ENCODE assay signal across 1 cellular context in the genomic region with DNA sequence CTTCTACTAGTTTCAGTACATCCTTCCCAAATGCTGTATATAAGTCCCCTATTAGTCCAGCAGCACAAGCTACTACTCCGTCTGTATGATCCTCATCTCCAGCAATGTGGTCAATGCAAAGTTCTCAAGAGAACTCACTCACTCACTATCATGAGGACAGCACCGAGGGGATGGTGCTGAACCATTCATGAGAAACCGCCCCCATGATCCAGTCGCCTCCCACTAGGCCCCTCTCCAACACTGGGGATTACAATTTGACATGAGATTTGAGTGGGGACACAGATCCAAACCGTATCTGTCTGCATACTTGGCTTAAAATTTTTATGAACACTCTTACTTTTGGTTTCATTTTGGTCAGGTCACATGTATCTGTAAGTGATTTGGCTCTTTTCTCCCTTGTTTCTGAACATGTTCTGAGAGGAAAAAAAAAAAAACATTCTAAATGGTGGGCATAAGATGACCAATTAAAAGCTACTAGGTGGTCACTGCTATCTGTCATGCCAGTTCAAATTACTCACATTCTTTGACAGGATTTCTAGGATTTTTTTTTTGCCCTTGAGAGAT.
TF ChIP-seq lines count a peak whose summit lies in the region.

No MANE protein-coding gene starts in this region.

TF ChIP-seq in K562, 482 proteins besides CTCF, POLR2A, EP300 and RAD21 (continued from another document and continues in another):
- TF ChIP-seq, protein P1, sequence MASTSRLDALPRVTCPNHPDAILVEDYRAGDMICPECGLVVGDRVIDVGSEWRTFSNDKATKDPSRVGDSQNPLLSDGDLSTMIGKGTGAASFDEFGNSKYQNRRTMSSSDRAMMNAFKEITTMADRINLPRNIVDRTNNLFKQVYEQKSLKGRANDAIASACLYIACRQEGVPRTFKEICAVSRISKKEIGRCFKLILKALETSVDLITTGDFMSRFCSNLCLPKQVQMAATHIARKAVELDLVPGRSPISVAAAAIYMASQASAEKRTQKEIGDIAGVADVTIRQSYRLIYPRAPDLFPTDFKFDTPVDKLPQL (IDR thresholded peaks at IDR 0.05; ENCODE audit: extremely low read depth, insufficient read length) = no peak
- TF ChIP-seq BRF1 (IDR thresholded peaks at IDR 0.05; ENCODE audit: borderline replicate concordance, extremely low read depth, insufficient read length) (no peak), HDAC6 (IDR thresholded peaks at IDR 0.05; ENCODE audit: low read depth, low read length) (no peak), FIP1L1 (IDR thresholded peaks at IDR 0.05; ENCODE audit: low read depth, low read length, poor library complexity, severe bottlenecking) (no peak), ETV1 (tag; conservative IDR thresholded peaks at IDR 0.05; ENCODE audit: low read depth) (no peak), ATF7 (IDR thresholded peaks at IDR 0.05) (no peak), RAD51 (IDR thresholded peaks at IDR 0.05; ENCODE audit: borderline replicate concordance, low read depth) (no peak; the same call in 1 of the 2 replicates), TAF1 (IDR thresholded peaks at IDR 0.05; ENCODE audit: control insufficient read depth, extremely low read depth, insufficient read depth, low read length, severe bottlenecking) (no peak), SMARCA5 (IDR thresholded peaks at IDR 0.05) (no peak), ZNF586 (CRISPR knock-in tag; conservative IDR thresholded peaks at IDR 0.05) (no peak), GTF2A2 (tag; IDR thresholded peaks at IDR 0.05) (no peak), ZNF175 (CRISPR knock-in tag; IDR thresholded peaks at IDR 0.05; ENCODE audit: low read depth) (no peak), PURB (CRISPR knock-in tag; IDR thresholded peaks at IDR 0.05; ENCODE audit: low read depth) (no peak), THRAP3 (IDR thresholded peaks at IDR 0.05; ENCODE audit: borderline replicate concordance) (no peak), ETV6 (IDR thresholded peaks at IDR 0.05; ENCODE audit: borderline replicate concordance in 1 of 2, low read depth in 2 of 2, low read length in 1 of 2) (no peak), ETV6 (CRISPR knock-in tag; IDR thresholded peaks at IDR 0.05; ENCODE audit: borderline replicate concordance) (no peak), RUNX1 (IDR thresholded peaks at IDR 0.05; ENCODE audit: low read depth) (no peak), ZNF75A (CRISPR knock-in tag; IDR thresholded peaks at IDR 0.05) (no peak), ZNF232 (CRISPR knock-in tag; IDR thresholded peaks at IDR 0.05) (no peak), HIVEP1 (CRISPR knock-in tag; IDR thresholded peaks at IDR 0.05) (no peak), DDX20 (tag; IDR thresholded peaks at IDR 0.05; ENCODE audit: low read depth) (0 out of 2 replicates have a peak, but pooled peaks have one; percentile 11)
- TF ChIP-seq, protein P2, sequence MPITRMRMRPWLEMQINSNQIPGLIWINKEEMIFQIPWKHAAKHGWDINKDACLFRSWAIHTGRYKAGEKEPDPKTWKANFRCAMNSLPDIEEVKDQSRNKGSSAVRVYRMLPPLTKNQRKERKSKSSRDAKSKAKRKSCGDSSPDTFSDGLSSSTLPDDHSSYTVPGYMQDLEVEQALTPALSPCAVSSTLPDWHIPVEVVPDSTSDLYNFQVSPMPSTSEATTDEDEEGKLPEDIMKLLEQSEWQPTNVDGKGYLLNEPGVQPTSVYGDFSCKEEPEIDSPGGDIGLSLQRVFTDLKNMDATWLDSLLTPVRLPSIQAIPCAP (CRISPR knock-in tag; IDR thresholded peaks at IDR 0.05; ENCODE audit: borderline replicate concordance) = no peak
- TF ChIP-seq, protein P3, sequence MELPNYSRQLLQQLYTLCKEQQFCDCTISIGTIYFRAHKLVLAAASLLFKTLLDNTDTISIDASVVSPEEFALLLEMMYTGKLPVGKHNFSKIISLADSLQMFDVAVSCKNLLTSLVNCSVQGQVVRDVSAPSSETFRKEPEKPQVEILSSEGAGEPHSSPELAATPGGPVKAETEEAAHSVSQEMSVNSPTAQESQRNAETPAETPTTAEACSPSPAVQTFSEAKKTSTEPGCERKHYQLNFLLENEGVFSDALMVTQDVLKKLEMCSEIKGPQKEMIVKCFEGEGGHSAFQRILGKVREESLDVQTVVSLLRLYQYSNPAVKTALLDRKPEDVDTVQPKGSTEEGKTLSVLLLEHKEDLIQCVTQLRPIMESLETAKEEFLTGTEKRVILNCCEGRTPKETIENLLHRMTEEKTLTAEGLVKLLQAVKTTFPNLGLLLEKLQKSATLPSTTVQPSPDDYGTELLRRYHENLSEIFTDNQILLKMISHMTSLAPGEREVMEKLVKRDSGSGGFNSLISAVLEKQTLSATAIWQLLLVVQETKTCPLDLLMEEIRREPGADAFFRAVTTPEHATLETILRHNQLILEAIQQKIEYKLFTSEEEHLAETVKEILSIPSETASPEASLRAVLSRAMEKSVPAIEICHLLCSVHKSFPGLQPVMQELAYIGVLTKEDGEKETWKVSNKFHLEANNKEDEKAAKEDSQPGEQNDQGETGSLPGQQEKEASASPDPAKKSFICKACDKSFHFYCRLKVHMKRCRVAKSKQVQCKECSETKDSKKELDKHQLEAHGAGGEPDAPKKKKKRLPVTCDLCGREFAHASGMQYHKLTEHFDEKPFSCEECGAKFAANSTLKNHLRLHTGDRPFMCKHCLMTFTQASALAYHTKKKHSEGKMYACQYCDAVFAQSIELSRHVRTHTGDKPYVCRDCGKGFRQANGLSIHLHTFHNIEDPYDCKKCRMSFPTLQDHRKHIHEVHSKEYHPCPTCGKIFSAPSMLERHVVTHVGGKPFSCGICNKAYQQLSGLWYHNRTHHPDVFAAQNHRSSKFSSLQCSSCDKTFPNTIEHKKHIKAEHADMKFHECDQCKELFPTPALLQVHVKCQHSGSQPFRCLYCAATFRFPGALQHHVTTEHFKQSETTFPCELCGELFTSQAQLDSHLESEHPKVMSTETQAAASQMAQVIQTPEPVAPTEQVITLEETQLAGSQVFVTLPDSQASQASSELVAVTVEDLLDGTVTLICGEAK (IDR thresholded peaks at IDR 0.05) = peak; percentile 61; the same call in 1 of the 2 replicates
- TF ChIP-seq, protein P3 (CRISPR knock-in tag; IDR thresholded peaks at IDR 0.05) = no peak
- TF ChIP-seq, protein P4, sequence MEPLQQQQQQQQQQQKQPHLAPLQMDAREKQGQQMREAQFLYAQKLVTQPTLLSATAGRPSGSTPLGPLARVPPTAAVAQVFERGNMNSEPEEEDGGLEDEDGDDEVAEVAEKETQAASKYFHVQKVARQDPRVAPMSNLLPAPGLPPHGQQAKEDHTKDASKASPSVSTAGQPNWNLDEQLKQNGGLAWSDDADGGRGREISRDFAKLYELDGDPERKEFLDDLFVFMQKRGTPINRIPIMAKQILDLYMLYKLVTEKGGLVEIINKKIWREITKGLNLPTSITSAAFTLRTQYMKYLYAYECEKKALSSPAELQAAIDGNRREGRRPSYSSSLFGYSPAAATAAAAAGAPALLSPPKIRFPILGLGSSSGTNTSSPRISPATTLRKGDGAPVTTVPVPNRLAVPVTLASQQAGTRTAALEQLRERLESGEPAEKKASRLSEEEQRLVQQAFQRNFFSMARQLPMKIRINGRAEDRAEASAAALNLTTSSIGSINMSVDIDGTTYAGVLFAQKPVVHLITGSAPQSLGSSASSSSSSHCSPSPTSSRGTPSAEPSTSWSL (CRISPR knock-in tag; IDR thresholded peaks at IDR 0.05; ENCODE audit: borderline replicate concordance) = no peak
- TF ChIP-seq, protein P5, sequence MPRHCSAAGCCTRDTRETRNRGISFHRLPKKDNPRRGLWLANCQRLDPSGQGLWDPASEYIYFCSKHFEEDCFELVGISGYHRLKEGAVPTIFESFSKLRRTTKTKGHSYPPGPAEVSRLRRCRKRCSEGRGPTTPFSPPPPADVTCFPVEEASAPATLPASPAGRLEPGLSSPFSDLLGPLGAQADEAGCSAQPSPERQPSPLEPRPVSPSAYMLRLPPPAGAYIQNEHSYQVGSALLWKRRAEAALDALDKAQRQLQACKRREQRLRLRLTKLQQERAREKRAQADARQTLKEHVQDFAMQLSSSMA (CRISPR knock-in tag; IDR thresholded peaks at IDR 0.05) = no peak
- TF ChIP-seq, protein P6, sequence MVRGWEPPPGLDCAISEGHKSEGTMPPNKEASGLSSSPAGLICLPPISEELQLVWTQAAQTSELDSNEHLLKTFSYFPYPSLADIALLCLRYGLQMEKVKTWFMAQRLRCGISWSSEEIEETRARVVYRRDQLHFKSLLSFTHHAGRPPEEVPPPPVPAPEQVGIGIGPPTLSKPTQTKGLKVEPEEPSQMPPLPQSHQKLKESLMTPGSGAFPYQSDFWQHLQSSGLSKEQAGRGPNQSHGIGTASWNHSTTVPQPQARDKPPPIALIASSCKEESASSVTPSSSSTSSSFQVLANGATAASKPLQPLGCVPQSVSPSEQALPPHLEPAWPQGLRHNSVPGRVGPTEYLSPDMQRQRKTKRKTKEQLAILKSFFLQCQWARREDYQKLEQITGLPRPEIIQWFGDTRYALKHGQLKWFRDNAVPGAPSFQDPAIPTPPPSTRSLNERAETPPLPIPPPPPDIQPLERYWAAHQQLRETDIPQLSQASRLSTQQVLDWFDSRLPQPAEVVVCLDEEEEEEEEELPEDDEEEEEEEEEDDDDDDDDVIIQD (CRISPR knock-in tag; IDR thresholded peaks at IDR 0.05) = no peak
- TF ChIP-seq, protein P7, sequence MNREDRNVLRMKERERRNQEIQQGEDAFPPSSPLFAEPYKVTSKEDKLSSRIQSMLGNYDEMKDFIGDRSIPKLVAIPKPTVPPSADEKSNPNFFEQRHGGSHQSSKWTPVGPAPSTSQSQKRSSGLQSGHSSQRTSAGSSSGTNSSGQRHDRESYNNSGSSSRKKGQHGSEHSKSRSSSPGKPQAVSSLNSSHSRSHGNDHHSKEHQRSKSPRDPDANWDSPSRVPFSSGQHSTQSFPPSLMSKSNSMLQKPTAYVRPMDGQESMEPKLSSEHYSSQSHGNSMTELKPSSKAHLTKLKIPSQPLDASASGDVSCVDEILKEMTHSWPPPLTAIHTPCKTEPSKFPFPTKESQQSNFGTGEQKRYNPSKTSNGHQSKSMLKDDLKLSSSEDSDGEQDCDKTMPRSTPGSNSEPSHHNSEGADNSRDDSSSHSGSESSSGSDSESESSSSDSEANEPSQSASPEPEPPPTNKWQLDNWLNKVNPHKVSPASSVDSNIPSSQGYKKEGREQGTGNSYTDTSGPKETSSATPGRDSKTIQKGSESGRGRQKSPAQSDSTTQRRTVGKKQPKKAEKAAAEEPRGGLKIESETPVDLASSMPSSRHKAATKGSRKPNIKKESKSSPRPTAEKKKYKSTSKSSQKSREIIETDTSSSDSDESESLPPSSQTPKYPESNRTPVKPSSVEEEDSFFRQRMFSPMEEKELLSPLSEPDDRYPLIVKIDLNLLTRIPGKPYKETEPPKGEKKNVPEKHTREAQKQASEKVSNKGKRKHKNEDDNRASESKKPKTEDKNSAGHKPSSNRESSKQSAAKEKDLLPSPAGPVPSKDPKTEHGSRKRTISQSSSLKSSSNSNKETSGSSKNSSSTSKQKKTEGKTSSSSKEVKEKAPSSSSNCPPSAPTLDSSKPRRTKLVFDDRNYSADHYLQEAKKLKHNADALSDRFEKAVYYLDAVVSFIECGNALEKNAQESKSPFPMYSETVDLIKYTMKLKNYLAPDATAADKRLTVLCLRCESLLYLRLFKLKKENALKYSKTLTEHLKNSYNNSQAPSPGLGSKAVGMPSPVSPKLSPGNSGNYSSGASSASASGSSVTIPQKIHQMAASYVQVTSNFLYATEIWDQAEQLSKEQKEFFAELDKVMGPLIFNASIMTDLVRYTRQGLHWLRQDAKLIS (CRISPR knock-in tag; IDR thresholded peaks at IDR 0.05) = no peak
- TF ChIP-seq, protein P8, sequence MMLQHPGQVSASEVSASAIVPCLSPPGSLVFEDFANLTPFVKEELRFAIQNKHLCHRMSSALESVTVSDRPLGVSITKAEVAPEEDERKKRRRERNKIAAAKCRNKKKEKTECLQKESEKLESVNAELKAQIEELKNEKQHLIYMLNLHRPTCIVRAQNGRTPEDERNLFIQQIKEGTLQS (IDR thresholded peaks at IDR 0.05) = no peak
- TF ChIP-seq, protein P8 (CRISPR knock-in tag; conservative IDR thresholded peaks at IDR 0.05) = no peak
- TF ChIP-seq, protein P9, sequence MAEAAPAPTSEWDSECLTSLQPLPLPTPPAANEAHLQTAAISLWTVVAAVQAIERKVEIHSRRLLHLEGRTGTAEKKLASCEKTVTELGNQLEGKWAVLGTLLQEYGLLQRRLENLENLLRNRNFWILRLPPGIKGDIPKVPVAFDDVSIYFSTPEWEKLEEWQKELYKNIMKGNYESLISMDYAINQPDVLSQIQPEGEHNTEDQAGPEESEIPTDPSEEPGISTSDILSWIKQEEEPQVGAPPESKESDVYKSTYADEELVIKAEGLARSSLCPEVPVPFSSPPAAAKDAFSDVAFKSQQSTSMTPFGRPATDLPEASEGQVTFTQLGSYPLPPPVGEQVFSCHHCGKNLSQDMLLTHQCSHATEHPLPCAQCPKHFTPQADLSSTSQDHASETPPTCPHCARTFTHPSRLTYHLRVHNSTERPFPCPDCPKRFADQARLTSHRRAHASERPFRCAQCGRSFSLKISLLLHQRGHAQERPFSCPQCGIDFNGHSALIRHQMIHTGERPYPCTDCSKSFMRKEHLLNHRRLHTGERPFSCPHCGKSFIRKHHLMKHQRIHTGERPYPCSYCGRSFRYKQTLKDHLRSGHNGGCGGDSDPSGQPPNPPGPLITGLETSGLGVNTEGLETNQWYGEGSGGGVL (CRISPR knock-in tag; IDR thresholded peaks at IDR 0.05) = no peak
